12 cellular contexts compared by ENCODE assay signal in genomic region chr7:16975712-16976111, GRCh38.
A peak's percentile ranks its signal among the peaks of the same experiment; 100 is the strongest.
DNase-seq lines count a peak whose midpoint lies in the region; ATAC-seq lines count a peak whose summit lies in the region.
"Had no signal": no experiment of that assay in that cellular context is flagged by ENCODE, and none has a peak within 500 bp of the region (broad histone marks: within the 10 kb centered on the region; RNA-seq: fewer than 3 reads in every experiment).

No MANE protein-coding gene starts in this region.

- DNase-seq in GDM1 (lab: John Stamatoyannopoulos, UW) (peak; percentile 54), OCI-M1 (lab: John Stamatoyannopoulos, UW) (peak; percentile 52), left lobe of liver (ENCODE audit: low spot score) (no peak), NK-92 (lab: John Stamatoyannopoulos, UW; ENCODE audit: unreplicated experiment) (no peak)
- DNase-seq: activated T-cell treated with anti-CD3 and anti-CD28 coated beads, Interleukin-2, amount 50 U/mL, for 4 hours; effector CD4-positive, alpha-beta T cell; left colon; small intestine had no signal

- ATAC-seq in GM19328 (IDR thresholded peaks at IDR 0.05; ENCODE audit: unreplicated experiment) (peak; percentile 73), HG03066 (IDR thresholded peaks at IDR 0.05; ENCODE audit: low read depth, unreplicated experiment) (peak; percentile 82), left lobe of liver (no peak), HG02763 (IDR thresholded peaks at IDR 0.05; ENCODE audit: unreplicated experiment) (no peak), HG03135 (IDR thresholded peaks at IDR 0.05; ENCODE audit: unreplicated experiment) (no peak)
- ATAC-seq: activated T-cell treated with anti-CD3 and anti-CD28 coated beads, Interleukin-2, amount 50 U/mL, for 4 hours; left colon had no signal

Comparison
In these comparisons a context has a peak if more than half of its experiments do, and no peak if none do; other contexts are left out.
1. DNase-seq: peak in GDM1 (single experiment) and OCI-M1 (single experiment); none in left lobe of liver (single experiment) and NK-92 (single experiment).
2. ATAC-seq: peak in GM19328 (single experiment) and HG03066 (single experiment); none in left lobe of liver (single experiment), HG02763 (single experiment) and HG03135 (single experiment).